In genomic region chr1:147677681-147678080, GRCh38 we compare ENCODE assay signal across 1 cellular context.
A peak's percentile ranks its signal among the peaks of the same experiment; 100 is the strongest.
TF ChIP-seq lines count a peak whose summit lies in the region.

No MANE protein-coding gene starts in this region.

TF ChIP-seq in K562, 482 proteins besides CTCF, POLR2A, EP300 and RAD21 (continued from another document):
- TF ChIP-seq ZNF561 (CRISPR knock-in tag; conservative IDR thresholded peaks at IDR 0.05) (peak; percentile 55; the same call in 1 of the 2 replicates), CBX3 (IDR thresholded peaks at IDR 0.05; ENCODE audit: borderline replicate concordance in 1 of 2, low read length in 2 of 2) (0 out of 3 replicates have a peak, but pooled peaks of 1 of the 2 experiments have one; percentile 34), XRCC3 (IDR thresholded peaks at IDR 0.05) (0 out of 2 replicates have a peak, but pooled peaks have one; percentile 60), TRIM28 (IDR thresholded peaks at IDR 0.05) (peak; percentile 83)
TF ChIP-seq in K562: peak in this region for 5; not testable (repeated sequence) for 477.
